Comparison of ENCODE assay signal across 10 cellular contexts in genomic region chr20:54017846-54018245, GRCh38. TPM values are rescaled to one million over a fixed set of nuclear protein-coding genes. Genes with fewer than 3 reads are reported as not detected.
DNase-seq lines count a peak whose midpoint lies in the region; ATAC-seq, FAIRE-seq and TF ChIP-seq lines count a peak whose summit lies in the region.
"Had no signal": no experiment of that assay in that cellular context is flagged by ENCODE, and none has a peak within 500 bp of the region (broad histone marks: within the 10 kb centered on the region; RNA-seq: fewer than 3 reads in every experiment).

No MANE protein-coding gene starts in this region.

- ATAC-seq in GM18499 (IDR thresholded peaks at IDR 0.05; ENCODE audit: insufficient read depth, unreplicated experiment) (peak; percentile 86), GM21367 (IDR thresholded peaks at IDR 0.05; ENCODE audit: unreplicated experiment) (peak; percentile 90), HG03159 (IDR thresholded peaks at IDR 0.05; ENCODE audit: unreplicated experiment) (peak; percentile 95)

- peak overlapping the region in 8 of 59 donors; percentile 0 to 30 (median 12) for H3K4me3 ChIP-seq in dorsolateral prefrontal cortex
- H3K4me3 ChIP-seq: SJSA1 had no signal

- DNase-seq in dorsolateral prefrontal cortex: no peak
- DNase-seq in H54 (ENCODE audit: insufficient read length, low spot score): no peak
- DNase-seq in stimulated activated CD4-positive, alpha-beta T cell treated with anti-CD3 and anti-CD28 coated beads, Interleukin-4, amount 100 ng/mL, for 1 hour: no peak
- no peak for DNase-seq in D341Med (ENCODE audit: low spot score)
- no peak for DNase-seq in NCI-H1694 treated with DMSO at 0.1 percent for 48 hours (lab: John Stamatoyannopoulos, UW)
- DNase-seq: IMR-90 had no signal

- peak overlapping the region in 33 of 59 donors; percentile 3 to 90 (median 32) for H3K27ac ChIP-seq in dorsolateral prefrontal cortex
- H3K27ac ChIP-seq: SJSA1 had no signal

- no peaks in the 10 kb centered on the region for H3K27me3 ChIP-seq in dorsolateral prefrontal cortex
- H3K27me3 ChIP-seq: SJSA1 had no signal

- TF ChIP-seq POLR2A in H54 (IDR thresholded peaks at IDR 0.05; ENCODE audit: low read depth, low read length): no peak

- peak in 2 of 56 donors; percentile 2 to 14 for TF ChIP-seq CTCF in dorsolateral prefrontal cortex (IDR thresholded peaks at IDR 0.05 in 54 of 56, conservative IDR thresholded peaks at IDR 0.05 in 2 of 56; ENCODE audit: low read depth in 1 of 56, partially characterized antibody in 56 of 56)

- FAIRE-seq in H54 (lab: Jason Lieb, UNC): no peak

- intact Hi-C loops in dorsolateral prefrontal cortex (cut with DNase I): no loop called here

RNA-seq across cellular contexts. Expression of gene BCAS1, which starts 52.5 kb away (rescaled TPM):
- total RNA-seq in dorsolateral prefrontal cortex: 100 to 1,000 TPM in 79 of 120 experiments, 10 to 100 TPM in 41; 24.9 to 411 (median 127) TPM
